1 cellular context compared by ENCODE assay signal in genomic region chr19:10748924-10749434, GRCh38.
A peak's percentile ranks its signal among the peaks of the same experiment; 100 is the strongest.
TF ChIP-seq lines count a peak whose summit lies in the region.

No MANE protein-coding gene starts in this region.

TF ChIP-seq in HEK293, 187 proteins besides CTCF, POLR2A, EP300 and RAD21 (continued from another document and continues in another):
- TF ChIP-seq, protein P1, sequence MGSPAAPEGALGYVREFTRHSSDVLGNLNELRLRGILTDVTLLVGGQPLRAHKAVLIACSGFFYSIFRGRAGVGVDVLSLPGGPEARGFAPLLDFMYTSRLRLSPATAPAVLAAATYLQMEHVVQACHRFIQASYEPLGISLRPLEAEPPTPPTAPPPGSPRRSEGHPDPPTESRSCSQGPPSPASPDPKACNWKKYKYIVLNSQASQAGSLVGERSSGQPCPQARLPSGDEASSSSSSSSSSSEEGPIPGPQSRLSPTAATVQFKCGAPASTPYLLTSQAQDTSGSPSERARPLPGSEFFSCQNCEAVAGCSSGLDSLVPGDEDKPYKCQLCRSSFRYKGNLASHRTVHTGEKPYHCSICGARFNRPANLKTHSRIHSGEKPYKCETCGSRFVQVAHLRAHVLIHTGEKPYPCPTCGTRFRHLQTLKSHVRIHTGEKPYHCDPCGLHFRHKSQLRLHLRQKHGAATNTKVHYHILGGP (tag by site-specific recombination; IDR thresholded peaks at IDR 0.05): no peak
- TF ChIP-seq ZNF184 (tag by site-specific recombination; IDR thresholded peaks at IDR 0.05) (peak; percentile 58; the same call in 1 of the 2 replicates), ZBTB8A (tag by site-specific recombination; IDR thresholded peaks at IDR 0.05) (peak; percentile 87), ZNF768 (tag by site-specific recombination; IDR thresholded peaks at IDR 0.05) (no peak), ZNF555 (tag by site-specific recombination; conservative IDR thresholded peaks at IDR 0.05) (no peak), ZNF302 (tag by site-specific recombination; IDR thresholded peaks at IDR 0.05; ENCODE audit: low read depth) (no peak), KLF16 (tag by site-specific recombination; IDR thresholded peaks at IDR 0.05) (no peak), ZNF324 (tag by site-specific recombination; IDR thresholded peaks at IDR 0.05) (no peak), ZNF629 (tag by site-specific recombination; IDR thresholded peaks at IDR 0.05) (peak; percentile 51), ZNF169 (tag by site-specific recombination; IDR thresholded peaks at IDR 0.05) (no peak), ZBTB26 (tag by site-specific recombination; optimal IDR thresholded peaks at IDR 0.05) (no peak), ZNF561 (tag by site-specific recombination; IDR thresholded peaks at IDR 0.05; ENCODE audit: borderline replicate concordance) (no peak), TSHZ1 (tag by site-specific recombination; IDR thresholded peaks at IDR 0.05; ENCODE audit: borderline replicate concordance) (no peak), ZSCAN16 (tag by site-specific recombination; IDR thresholded peaks at IDR 0.05) (no peak), ZSCAN30 (tag by site-specific recombination; IDR thresholded peaks at IDR 0.05) (no peak), ZNF544 (tag by site-specific recombination; IDR thresholded peaks at IDR 0.05) (no peak), ZNF707 (tag by site-specific recombination; IDR thresholded peaks at IDR 0.05) (no peak), ZFP69B (tag by site-specific recombination; IDR thresholded peaks at IDR 0.05) (no peak), ZNF140 (tag by site-specific recombination; IDR thresholded peaks at IDR 0.05) (no peak), ZNF48 (tag by site-specific recombination; IDR thresholded peaks at IDR 0.05) (no peak), ZBTB17 (tag by site-specific recombination; IDR thresholded peaks at IDR 0.05) (peak; percentile 63), ZNF596 (tag by site-specific recombination; IDR thresholded peaks at IDR 0.05) (no peak), GFI1B (tag by site-specific recombination; IDR thresholded peaks at IDR 0.05) (no peak), PATZ1 (tag by site-specific recombination; IDR thresholded peaks at IDR 0.05) (peak; percentile 59), YY1 (tag by site-specific recombination; IDR thresholded peaks at IDR 0.05) (no peak), ZNF274 (IDR thresholded peaks at IDR 0.05; ENCODE audit: low read length) (no peak), ZNF274 (tag by site-specific recombination; IDR thresholded peaks at IDR 0.05; ENCODE audit: borderline replicate concordance) (no peak), ZNF670 (tag by site-specific recombination; IDR thresholded peaks at IDR 0.05; ENCODE audit: low read depth) (no peak), KLF7 (tag by site-specific recombination; IDR thresholded peaks at IDR 0.05; ENCODE audit: borderline replicate concordance) (no peak), ZNF514 (tag by site-specific recombination; IDR thresholded peaks at IDR 0.05) (no peak), ZNF174 (tag by site-specific recombination; IDR thresholded peaks at IDR 0.05) (no peak), ZNF692 (tag by site-specific recombination; IDR thresholded peaks at IDR 0.05) (peak; percentile 37; the same call in 1 of the 2 replicates), ZNF292 (tag by site-specific recombination; IDR thresholded peaks at IDR 0.05; ENCODE audit: borderline replicate concordance, low read depth) (no peak), SALL2 (tag by site-specific recombination; IDR thresholded peaks at IDR 0.05; ENCODE audit: borderline replicate concordance) (no peak), ZNF132 (tag by site-specific recombination; IDR thresholded peaks at IDR 0.05; ENCODE audit: borderline replicate concordance) (no peak), ZFHX2 (tag by site-specific recombination; conservative IDR thresholded peaks at IDR 0.05) (peak; percentile 52)
- TF ChIP-seq, protein P2, sequence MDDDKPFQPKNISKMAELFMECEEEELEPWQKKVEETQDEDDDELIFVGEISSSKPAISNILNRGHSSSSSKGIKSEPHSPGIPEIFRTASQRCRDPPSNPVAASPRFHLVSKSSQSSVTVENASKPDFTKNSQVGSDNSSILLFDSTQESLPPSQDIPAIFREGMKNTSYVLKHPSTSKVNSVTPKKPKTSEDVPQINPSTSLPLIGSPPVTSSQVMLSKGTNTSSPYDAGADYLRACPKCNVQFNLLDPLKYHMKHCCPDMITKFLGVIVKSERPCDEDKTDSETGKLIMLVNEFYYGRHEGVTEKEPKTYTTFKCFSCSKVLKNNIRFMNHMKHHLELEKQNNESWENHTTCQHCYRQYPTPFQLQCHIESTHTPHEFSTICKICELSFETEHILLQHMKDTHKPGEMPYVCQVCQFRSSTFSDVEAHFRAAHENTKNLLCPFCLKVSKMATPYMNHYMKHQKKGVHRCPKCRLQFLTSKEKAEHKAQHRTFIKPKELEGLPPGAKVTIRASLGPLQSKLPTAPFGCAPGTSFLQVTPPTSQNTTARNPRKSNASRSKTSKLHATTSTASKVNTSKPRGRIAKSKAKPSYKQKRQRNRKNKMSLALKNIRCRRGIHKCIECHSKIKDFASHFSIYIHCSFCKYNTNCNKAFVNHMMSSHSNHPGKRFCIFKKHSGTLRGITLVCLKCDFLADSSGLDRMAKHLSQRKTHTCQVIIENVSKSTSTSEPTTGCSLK (tag by site-specific recombination; IDR thresholded peaks at IDR 0.05): no peak
- TF ChIP-seq, protein P3, sequence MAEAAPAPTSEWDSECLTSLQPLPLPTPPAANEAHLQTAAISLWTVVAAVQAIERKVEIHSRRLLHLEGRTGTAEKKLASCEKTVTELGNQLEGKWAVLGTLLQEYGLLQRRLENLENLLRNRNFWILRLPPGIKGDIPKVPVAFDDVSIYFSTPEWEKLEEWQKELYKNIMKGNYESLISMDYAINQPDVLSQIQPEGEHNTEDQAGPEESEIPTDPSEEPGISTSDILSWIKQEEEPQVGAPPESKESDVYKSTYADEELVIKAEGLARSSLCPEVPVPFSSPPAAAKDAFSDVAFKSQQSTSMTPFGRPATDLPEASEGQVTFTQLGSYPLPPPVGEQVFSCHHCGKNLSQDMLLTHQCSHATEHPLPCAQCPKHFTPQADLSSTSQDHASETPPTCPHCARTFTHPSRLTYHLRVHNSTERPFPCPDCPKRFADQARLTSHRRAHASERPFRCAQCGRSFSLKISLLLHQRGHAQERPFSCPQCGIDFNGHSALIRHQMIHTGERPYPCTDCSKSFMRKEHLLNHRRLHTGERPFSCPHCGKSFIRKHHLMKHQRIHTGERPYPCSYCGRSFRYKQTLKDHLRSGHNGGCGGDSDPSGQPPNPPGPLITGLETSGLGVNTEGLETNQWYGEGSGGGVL (tag by site-specific recombination; IDR thresholded peaks at IDR 0.05): 0 out of 2 replicates have a peak, but pooled peaks have one; percentile 18
- TF ChIP-seq, protein P4, sequence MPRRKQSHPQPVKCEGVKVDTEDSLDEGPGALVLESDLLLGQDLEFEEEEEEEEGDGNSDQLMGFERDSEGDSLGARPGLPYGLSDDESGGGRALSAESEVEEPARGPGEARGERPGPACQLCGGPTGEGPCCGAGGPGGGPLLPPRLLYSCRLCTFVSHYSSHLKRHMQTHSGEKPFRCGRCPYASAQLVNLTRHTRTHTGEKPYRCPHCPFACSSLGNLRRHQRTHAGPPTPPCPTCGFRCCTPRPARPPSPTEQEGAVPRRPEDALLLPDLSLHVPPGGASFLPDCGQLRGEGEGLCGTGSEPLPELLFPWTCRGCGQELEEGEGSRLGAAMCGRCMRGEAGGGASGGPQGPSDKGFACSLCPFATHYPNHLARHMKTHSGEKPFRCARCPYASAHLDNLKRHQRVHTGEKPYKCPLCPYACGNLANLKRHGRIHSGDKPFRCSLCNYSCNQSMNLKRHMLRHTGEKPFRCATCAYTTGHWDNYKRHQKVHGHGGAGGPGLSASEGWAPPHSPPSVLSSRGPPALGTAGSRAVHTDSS (tag by site-specific recombination; IDR thresholded peaks at IDR 0.05): no peak
- TF ChIP-seq, protein P5, sequence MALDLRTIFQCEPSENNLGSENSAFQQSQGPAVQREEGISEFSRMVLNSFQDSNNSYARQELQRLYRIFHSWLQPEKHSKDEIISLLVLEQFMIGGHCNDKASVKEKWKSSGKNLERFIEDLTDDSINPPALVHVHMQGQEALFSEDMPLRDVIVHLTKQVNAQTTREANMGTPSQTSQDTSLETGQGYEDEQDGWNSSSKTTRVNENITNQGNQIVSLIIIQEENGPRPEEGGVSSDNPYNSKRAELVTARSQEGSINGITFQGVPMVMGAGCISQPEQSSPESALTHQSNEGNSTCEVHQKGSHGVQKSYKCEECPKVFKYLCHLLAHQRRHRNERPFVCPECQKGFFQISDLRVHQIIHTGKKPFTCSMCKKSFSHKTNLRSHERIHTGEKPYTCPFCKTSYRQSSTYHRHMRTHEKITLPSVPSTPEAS (tag by site-specific recombination; IDR thresholded peaks at IDR 0.05): no peak
- TF ChIP-seq, protein P6, sequence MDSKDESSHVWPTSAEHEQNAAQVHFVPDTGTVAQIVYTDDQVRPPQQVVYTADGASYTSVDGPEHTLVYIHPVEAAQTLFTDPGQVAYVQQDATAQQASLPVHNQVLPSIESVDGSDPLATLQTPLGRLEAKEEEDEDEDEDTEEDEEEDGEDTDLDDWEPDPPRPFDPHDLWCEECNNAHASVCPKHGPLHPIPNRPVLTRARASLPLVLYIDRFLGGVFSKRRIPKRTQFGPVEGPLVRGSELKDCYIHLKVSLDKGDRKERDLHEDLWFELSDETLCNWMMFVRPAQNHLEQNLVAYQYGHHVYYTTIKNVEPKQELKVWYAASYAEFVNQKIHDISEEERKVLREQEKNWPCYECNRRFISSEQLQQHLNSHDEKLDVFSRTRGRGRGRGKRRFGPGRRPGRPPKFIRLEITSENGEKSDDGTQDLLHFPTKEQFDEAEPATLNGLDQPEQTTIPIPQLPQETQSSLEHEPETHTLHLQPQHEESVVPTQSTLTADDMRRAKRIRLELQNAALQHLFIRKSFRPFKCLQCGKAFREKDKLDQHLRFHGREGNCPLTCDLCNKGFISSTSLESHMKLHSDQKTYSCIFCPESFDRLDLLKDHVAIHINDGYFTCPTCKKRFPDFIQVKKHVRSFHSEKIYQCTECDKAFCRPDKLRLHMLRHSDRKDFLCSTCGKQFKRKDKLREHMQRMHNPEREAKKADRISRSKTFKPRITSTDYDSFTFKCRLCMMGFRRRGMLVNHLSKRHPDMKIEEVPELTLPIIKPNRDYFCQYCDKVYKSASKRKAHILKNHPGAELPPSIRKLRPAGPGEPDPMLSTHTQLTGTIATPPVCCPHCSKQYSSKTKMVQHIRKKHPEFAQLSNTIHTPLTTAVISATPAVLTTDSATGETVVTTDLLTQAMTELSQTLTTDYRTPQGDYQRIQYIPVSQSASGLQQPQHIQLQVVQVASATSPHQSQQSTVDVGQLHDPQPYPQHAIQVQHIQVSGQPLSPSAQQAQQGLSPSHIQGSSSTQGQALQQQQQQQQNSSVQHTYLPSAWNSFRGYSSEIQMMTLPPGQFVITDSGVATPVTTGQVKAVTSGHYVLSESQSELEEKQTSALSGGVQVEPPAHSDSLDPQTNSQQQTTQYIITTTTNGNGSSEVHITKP (tag by site-specific recombination; IDR thresholded peaks at IDR 0.05): peak; percentile 68
